In genomic region chr7:20343211-20343610, GRCh38 we compare ENCODE assay signal across 1 cellular context.
TF ChIP-seq lines count a peak whose summit lies in the region.

No MANE protein-coding gene starts in this region.

TF ChIP-seq in H1, 55 proteins besides CTCF, POLR2A, EP300 and RAD21 (continued from another document):
- TF ChIP-seq CHD7 (IDR thresholded peaks at IDR 0.05; ENCODE audit: insufficient replicate concordance, low read length) (no peak), RFX5 (IDR thresholded peaks at IDR 0.05; ENCODE audit: borderline replicate concordance, low read depth, low read length) (no peak), EZH2 (IDR thresholded peaks at IDR 0.05; ENCODE audit: low read depth, low read length, severe bottlenecking) (no peak), POU5F1 (IDR thresholded peaks at IDR 0.05; ENCODE audit: low read depth, low read length) (no peak), EGR1 (IDR thresholded peaks at IDR 0.05; ENCODE audit: borderline replicate concordance, low read depth, low read length) (no peak), YY1 (IDR thresholded peaks at IDR 0.05; ENCODE audit: low read depth, low read length) (no peak), CBX8 (IDR thresholded peaks at IDR 0.05; ENCODE audit: borderline replicate concordance, low read depth, low read length) (no peak), PHF8 (conservative IDR thresholded peaks at IDR 0.05; ENCODE audit: low read depth, low read length) (no peak), SAP30 (IDR thresholded peaks at IDR 0.05; ENCODE audit: insufficient read depth, insufficient replicate concordance, low read length) (no peak), ZNF274 (IDR thresholded peaks at IDR 0.05; ENCODE audit: borderline replicate concordance, extremely low read depth, low read length) (no peak)
